8 cellular contexts compared by ENCODE assay signal in the genomic region with DNA sequence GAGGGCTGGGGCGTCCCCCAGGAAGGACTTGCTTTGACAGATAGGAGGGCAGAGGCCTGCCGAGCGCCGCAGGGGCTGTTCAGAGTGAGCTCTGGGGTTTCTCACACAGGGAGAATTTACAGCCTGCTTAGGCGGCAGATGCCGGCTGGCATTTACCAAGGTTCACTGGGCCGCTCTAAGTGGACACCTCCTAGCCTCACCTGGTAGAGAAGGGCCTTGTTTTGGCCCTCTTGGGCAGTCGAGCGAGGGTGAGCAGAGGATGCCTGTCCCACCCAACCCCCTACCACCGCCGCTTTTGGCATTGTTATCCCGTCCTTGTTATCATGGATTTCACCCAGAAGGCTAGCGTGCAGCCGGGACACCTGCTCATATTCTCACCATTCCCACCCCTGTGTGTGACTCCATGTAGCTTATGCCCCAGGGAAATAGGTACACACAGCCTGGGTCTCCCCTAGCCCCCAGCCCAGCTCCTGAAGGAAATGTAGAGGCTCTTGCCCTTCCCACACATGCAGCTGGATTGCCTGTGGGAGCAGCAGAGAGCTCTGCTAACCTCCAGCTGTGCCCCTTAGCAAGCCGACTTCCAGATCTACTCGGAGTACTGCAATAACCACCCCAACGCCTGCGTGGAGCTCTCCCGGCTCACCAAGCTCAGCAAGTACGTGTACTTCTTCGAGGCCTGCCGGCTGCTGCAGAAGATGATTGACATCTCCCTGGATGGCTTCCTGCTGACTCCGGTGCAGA. TPM values are rescaled to one million over a fixed set of nuclear protein-coding genes. Genes with fewer than 3 reads are reported as not detected.
DNase-seq lines count a peak whose midpoint lies in the region; ATAC-seq and TF ChIP-seq lines count a peak whose summit lies in the region.
"Had no signal": no experiment of that assay in that cellular context is flagged by ENCODE, and none has a peak within 500 bp of the region (broad histone marks: within the 10 kb centered on the region; RNA-seq: fewer than 3 reads in every experiment).

No MANE protein-coding gene starts in this region.

- peak overlapping the region; percentile 7 for H3K18ac ChIP-seq in trophoblast cell (ENCODE audit: low read length)

- no peak overlapping the region for H2BK12ac ChIP-seq in trophoblast cell (ENCODE audit: low read length)

- no CpG with 5 or more reads among the region's 23 CpGs for WGBS in trophoblast cell (ENCODE audit: extremely low coverage, insufficient coverage, insufficient read length)

- POLR2A ChIA-PET in GM10248 (lab: Yijun Ruan, JAX): no interaction called here

- no peak overlapping the region for H4K91ac ChIP-seq in trophoblast cell (ENCODE audit: low read depth, low read length)

- no peaks in the 10 kb centered on the region for H3K79me2 ChIP-seq in trophoblast cell (ENCODE audit: control insufficient read depth, insufficient read depth, low read length, poor library complexity)

- H3K36me3 ChIP-seq in trophoblast cell (ENCODE audit: control insufficient read depth in 1 of 2, insufficient read depth in 2 of 2, low read length in 2 of 2): peaks cover 0 to 2% of the 10 kb centered on the region in 2 experiments

- no peak overlapping the region for H3K23ac ChIP-seq in trophoblast cell (ENCODE audit: low read length)

- H4K8ac ChIP-seq in trophoblast cell (ENCODE audit: low read depth, low read length): no peak overlapping the region

- CTCF ChIA-PET in GM10248 (lab: Yijun Ruan, JAX): interaction anchor here (1.4 to 1.9 kb wide), 2 partner anchors 17 to 33 kb away, joined by 3 to 6 read pairs; no protein-coding TSS in a partner anchor

- H2BK5ac ChIP-seq in trophoblast cell (ENCODE audit: low read depth, low read length, poor library complexity): no peak overlapping the region

- ATAC-seq in omental fat pad (ENCODE audit: low FRiP score): no peak

- no peak overlapping the region for H3K27ac ChIP-seq in trophoblast cell (ENCODE audit: low read depth, low read length)

- no peak overlapping the region for H2AFZ ChIP-seq in trophoblast cell (ENCODE audit: insufficient read depth, low read length, poor library complexity)

- DNase-seq in CMK (ENCODE audit: low read depth): peak; percentile 7
- DNase-seq in T-helper 2 cell treated with Interferon-gamma antibody and Interleukin-4, amounts not matched to agents 5 μg/mL and 100 μg/mL, for 36 hours (ENCODE audit: low spot score): no peak
- no peak for DNase-seq in fibroblast of mammary gland (ENCODE audit: low read depth)
- DNase-seq in trophoblast cell: no peak
- DNase-seq in omental fat pad (ENCODE audit: low spot score): no peak
- no peak for DNase-seq in AG20443 (ENCODE audit: low spot score)
- DNase-seq in GM10248 (ENCODE audit: extremely low spot score): no peak
- DNase-seq: NCI-H526 had no signal

- no peak overlapping the region for H3K4ac ChIP-seq in trophoblast cell (ENCODE audit: low read depth, low read length)

- H2AK5ac ChIP-seq in trophoblast cell (ENCODE audit: low read length): no peak overlapping the region

- H3K9ac ChIP-seq in trophoblast cell (ENCODE audit: low read length): no peak overlapping the region

- no peaks in the 10 kb centered on the region for H3K27me3 ChIP-seq in trophoblast cell (ENCODE audit: insufficient read depth, low read length)

- peaks cover 4 to 11% of the 10 kb centered on the region in 2 experiments for H3K4me1 ChIP-seq in trophoblast cell (ENCODE audit: control insufficient read depth in 1 of 2, insufficient read depth in 2 of 2, low read length in 2 of 2)

- TF ChIP-seq CTCF in fibroblast of mammary gland (conservative IDR thresholded peaks at IDR 0.05; ENCODE audit: control insufficient read depth, insufficient read depth, low read depth, low read length): peak; percentile 1
- TF ChIP-seq CTCF in omental fat pad (IDR thresholded peaks at IDR 0.05): no peak
- no peak for TF ChIP-seq CTCF in GM10248 (IDR thresholded peaks at IDR 0.05; ENCODE audit: control extremely low read depth, extremely low read depth, low read depth, missing control alignments)

- no peak overlapping the region for H3K27ac Mint-ChIP-seq in T-helper 2 cell treated with Interferon-gamma antibody and Interleukin-4, amounts not matched to agents 5 μg/mL and 100 μg/mL, for 36 hours

- peak overlapping the region; percentile 75 for H3K4me3 Mint-ChIP-seq in T-helper 2 cell treated with Interferon-gamma antibody and Interleukin-4, amounts not matched to agents 5 μg/mL and 100 μg/mL, for 36 hours

- H3K4me1 Mint-ChIP-seq in T-helper 2 cell treated with Interferon-gamma antibody and Interleukin-4, amounts not matched to agents 5 μg/mL and 100 μg/mL, for 36 hours (ENCODE audit: low read depth): peaks cover 15% of the 10 kb centered on the region

- no peak overlapping the region for H4K12ac ChIP-seq in trophoblast cell (ENCODE audit: low read depth, low read length)

- H3K14ac ChIP-seq in trophoblast cell (ENCODE audit: low read length): no peak overlapping the region

- H2BK120ac ChIP-seq in trophoblast cell (ENCODE audit: insufficient read depth, low read length, poor library complexity): no peak overlapping the region

- peaks cover 38% of the 10 kb centered on the region for H3K27me3 Mint-ChIP-seq in T-helper 2 cell treated with Interferon-gamma antibody and Interleukin-4, amounts not matched to agents 5 μg/mL and 100 μg/mL, for 36 hours (ENCODE audit: low read depth)

- peaks cover 3% of the 10 kb centered on the region for H3K9me3 ChIP-seq in trophoblast cell (ENCODE audit: insufficient read depth, low read depth, low read length)

- no peak overlapping the region for H3K4me2 ChIP-seq in trophoblast cell (ENCODE audit: low read length)

- H3K36me3 Mint-ChIP-seq in T-helper 2 cell treated with Interferon-gamma antibody and Interleukin-4, amounts not matched to agents 5 μg/mL and 100 μg/mL, for 36 hours (ENCODE audit: low read depth): peaks cover 4% of the 10 kb centered on the region

- H3K4me3 ChIP-seq in fibroblast of mammary gland (ENCODE audit: control insufficient read depth, low read depth, low read length) (no peak overlapping the region), trophoblast cell (ENCODE audit: low read depth, low read length) (no peak overlapping the region)

- H3K9me3 Mint-ChIP-seq in T-helper 2 cell treated with Interferon-gamma antibody and Interleukin-4, amounts not matched to agents 5 μg/mL and 100 μg/mL, for 36 hours: no peaks in the 10 kb centered on the region

- no peaks in the 10 kb centered on the region for H3K79me1 ChIP-seq in trophoblast cell (ENCODE audit: low read length)

RNA-seq across cellular contexts. Expression of a gene that starts 52.4 kb away (rescaled TPM):
- 95.6 and 97.7 TPM in 2 replicates for polyA plus RNA-seq in trophoblast cell (2013)
- total RNA-seq in omental fat pad: 100 to 1,000 TPM in 3 of 4 donors, 10 to 100 TPM in 1; 97.7 to 137 (median 122) TPM
